1 cellular context compared by ENCODE assay signal in the genomic region with DNA sequence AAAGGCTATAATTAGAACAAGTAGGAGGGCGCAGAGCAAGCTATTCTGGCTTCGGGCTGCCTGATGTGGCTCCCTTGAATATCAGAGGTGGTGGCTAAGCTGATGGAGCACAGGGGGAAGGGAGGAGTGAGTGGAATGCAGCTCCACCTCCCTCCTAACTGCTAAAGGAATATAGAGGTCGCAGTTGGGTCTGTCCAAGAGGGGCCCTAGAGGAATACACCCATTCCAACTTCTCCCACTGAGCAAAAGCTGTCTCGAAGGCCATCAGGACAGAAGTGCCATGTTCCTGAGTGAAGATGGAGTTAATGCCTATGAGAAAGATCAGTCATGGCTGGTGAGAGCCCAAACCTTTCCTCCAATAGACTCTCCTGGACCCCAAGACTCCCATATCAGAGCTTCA.
TF ChIP-seq lines count a peak whose summit lies in the region.

No MANE protein-coding gene starts in this region.

TF ChIP-seq in GM23338, 12 proteins besides CTCF, POLR2A, EP300 and RAD21 (continued from another document):
- no peak for TF ChIP-seq ETS1 (IDR thresholded peaks at IDR 0.05)
- TF ChIP-seq REST (IDR thresholded peaks at IDR 0.05; ENCODE audit: unreplicated experiment): no peak
- no peak for TF ChIP-seq ZNF114 (CRISPR knock-in tag; IDR thresholded peaks at IDR 0.05)
- no peak for TF ChIP-seq POLR2AphosphoS5 (IDR thresholded peaks at IDR 0.05; ENCODE audit: low read depth)
- TF ChIP-seq JUNB (IDR thresholded peaks at IDR 0.05; ENCODE audit: unreplicated experiment): no peak
- TF ChIP-seq CREB1 (CRISPR knock-in tag; IDR thresholded peaks at IDR 0.05; ENCODE audit: low read depth): no peak
- no peak for TF ChIP-seq ZNF331 (CRISPR knock-in tag; IDR thresholded peaks at IDR 0.05; ENCODE audit: low read depth)
- TF ChIP-seq STAT1 (IDR thresholded peaks at IDR 0.05; ENCODE audit: unreplicated experiment): no peak
